In the genomic region with DNA sequence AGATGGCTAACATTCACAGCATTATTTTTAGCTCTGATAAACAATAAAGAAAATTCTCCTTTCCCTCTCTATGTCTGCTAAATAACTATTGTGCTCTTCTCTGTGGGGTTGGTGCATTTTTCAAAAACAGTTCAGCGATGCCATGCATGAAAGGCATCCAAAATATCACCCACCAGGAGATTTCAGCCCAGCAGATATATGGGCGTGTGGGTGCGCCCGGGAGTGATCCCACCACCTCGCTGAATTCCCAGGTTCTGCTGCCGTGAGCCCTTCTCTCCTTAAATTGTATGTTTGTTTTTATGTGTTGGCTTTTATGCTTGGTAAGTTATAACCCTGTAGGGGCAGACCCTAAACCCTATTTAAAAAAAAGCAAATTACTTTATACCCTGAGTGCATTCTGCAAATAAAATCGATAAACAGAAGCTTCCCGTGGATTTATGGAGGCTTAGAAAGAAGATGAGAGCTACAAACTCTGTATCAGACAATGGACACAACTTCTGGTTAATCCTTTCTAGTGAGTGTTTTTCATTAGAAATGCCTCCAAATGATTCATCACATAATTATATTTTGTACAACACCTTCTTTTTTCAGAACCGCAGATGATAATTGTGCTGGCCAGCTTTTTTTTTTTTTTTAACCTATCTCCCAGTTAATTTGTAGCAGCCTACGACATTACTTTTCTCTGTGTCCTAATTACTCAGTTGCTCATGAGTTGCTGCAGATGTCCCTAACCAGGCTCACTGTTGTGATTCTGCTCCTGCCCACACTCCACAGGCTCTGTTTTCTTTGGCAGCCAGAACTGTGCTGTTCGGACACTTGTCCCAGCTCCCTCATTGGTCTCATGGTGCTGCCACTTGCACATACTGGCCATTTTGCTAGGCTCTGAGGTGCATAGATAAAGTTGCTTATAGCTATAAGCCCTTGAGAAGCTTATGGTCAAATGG, we compare ENCODE assay signal across 28 cellular contexts. TPM values are rescaled to one million over a fixed set of nuclear protein-coding genes. Genes with fewer than 3 reads are reported as not detected.
DNase-seq lines count a peak whose midpoint lies in the region; ATAC-seq and TF ChIP-seq lines count a peak whose summit lies in the region.
"Had no signal": no experiment of that assay in that cellular context is flagged by ENCODE, and none has a peak within 500 bp of the region (broad histone marks: within the 10 kb centered on the region; RNA-seq: fewer than 3 reads in every experiment).

No MANE protein-coding gene starts in this region.

- H3K27ac Mint-ChIP-seq in Caco-2 (ENCODE audit: unreplicated experiment) (peak overlapping the region; percentile 80), HFFc6 (no peak overlapping the region), progenitor cell of endocrine pancreas (peak overlapping the region; percentile 78)
- H3K27ac Mint-ChIP-seq: dendritic cell treated with granulocyte-macrophage colony-stimulating factor and Interleukin-4, amounts not matched to agents 40 ng/mL and 50 ng/mL, for 4 days; H9 had no signal

- CTCF ChIA-PET in Caco-2 (lab: Charles Lee) = no interaction called here

- H3K36me3 Mint-ChIP-seq in Caco-2 (ENCODE audit: insufficient read depth, unreplicated experiment) (no peaks in the 10 kb centered on the region), HFFc6 (ENCODE audit: low read depth) (no peaks in the 10 kb centered on the region), progenitor cell of endocrine pancreas (ENCODE audit: insufficient read depth) (no peaks in the 10 kb centered on the region)
- H3K36me3 Mint-ChIP-seq: naive thymus-derived CD8-positive, alpha-beta T cell had no signal

- H3K9me3 ChIP-seq in Caco-2 = no peaks in the 10 kb centered on the region; the same call in none of the 2 replicates

- H3K4me3 Mint-ChIP-seq in Caco-2 (ENCODE audit: unreplicated experiment) = no peak overlapping the region
- H3K4me3 Mint-ChIP-seq in HFFc6 = peak overlapping the region; percentile 4
- H3K4me3 Mint-ChIP-seq in progenitor cell of endocrine pancreas (ENCODE audit: low read depth) = no peak overlapping the region
- H3K4me3 Mint-ChIP-seq: activated T-cell treated with anti-CD3 and anti-CD28 coated beads, Interleukin-2, amount 50 U/mL, for 4 hours; dendritic cell treated with granulocyte-macrophage colony-stimulating factor and Interleukin-4, amounts not matched to agents 40 ng/mL and 50 ng/mL, for 4 days; H9; naive thymus-derived CD8-positive, alpha-beta T cell had no signal

- ATAC-seq in GM21390 (IDR thresholded peaks at IDR 0.05; ENCODE audit: unreplicated experiment) (no peak), GM21526 (IDR thresholded peaks at IDR 0.05; ENCODE audit: low FRiP score, unreplicated experiment) (no peak)
- ATAC-seq: activated T-cell treated with anti-CD3 and anti-CD28 coated beads, Interleukin-2, amount 50 U/mL, for 4 hours; left cardiac atrium; naive thymus-derived CD8-positive, alpha-beta T cell had no signal

- H3K4me1 ChIP-seq in Caco-2 = peaks cover 26% of the 10 kb centered on the region
- H3K4me1 ChIP-seq: parathyroid adenoma had no signal

- no peak overlapping the region for H3K4me3 ChIP-seq in Caco-2 (ENCODE audit: low read depth, low read length)
- H3K4me3 ChIP-seq: cardiac muscle cell, PC-9 had no signal

- no peaks in the 10 kb centered on the region for H3K27me3 ChIP-seq in Caco-2 (replicated peaks; ENCODE audit: control insufficient read depth, insufficient read depth, low read length)
- H3K27me3 ChIP-seq: cardiac muscle cell had no signal

- H3K27me3 Mint-ChIP-seq in Caco-2 (ENCODE audit: insufficient read depth, unreplicated experiment) (no peaks in the 10 kb centered on the region), HFFc6 (ENCODE audit: insufficient read depth) (no peaks in the 10 kb centered on the region; the same call in 1 of the 2 replicates), progenitor cell of endocrine pancreas (no peaks in the 10 kb centered on the region)
- H3K27me3 Mint-ChIP-seq: dendritic cell treated with granulocyte-macrophage colony-stimulating factor and Interleukin-4, amounts not matched to agents 40 ng/mL and 50 ng/mL, for 4 days; naive thymus-derived CD8-positive, alpha-beta T cell had no signal

- TF ChIP-seq CTCF in Caco-2 (IDR thresholded peaks at IDR 0.05; ENCODE audit: insufficient read depth in 1 of 2, low read depth in 1 of 2, low read length in 1 of 2, severe bottlenecking in 1 of 2, unreplicated experiment in 1 of 2) = no peak
- no peak for TF ChIP-seq CTCF in HFFc6 (IDR thresholded peaks at IDR 0.05)
- TF ChIP-seq CTCF in progenitor cell of endocrine pancreas (IDR thresholded peaks at IDR 0.05; ENCODE audit: unreplicated experiment) = no peak

- no TSS peak for BruUV-seq in Caco-2 (replicated peaks; lab: Mats Ljungman, UMichigan)

- DNase-seq in Caco-2 (no peak), HFFc6 (no peak), astrocyte of the hippocampus (ENCODE audit: low read depth, low spot score) (peak; percentile 25), progenitor cell of endocrine pancreas (ENCODE audit: low spot score, unreplicated experiment) (no peak), SKM-1 (lab: John Stamatoyannopoulos, UW; ENCODE audit: unreplicated experiment) (no peak)
- DNase-seq: activated CD4-positive, alpha-beta T cell treated with anti-CD3 and anti-CD28 coated beads for 4 hours; activated naive CD4-positive, alpha-beta T cell treated with Interleukin-2 at 50 U/mL for 16 hours; activated T-cell treated with anti-CD3 and anti-CD28 coated beads, Interleukin-2, amount 50 U/mL, for 4 hours; DND-41; glutamatergic neuron; H9; left cardiac atrium; mesendoderm; naive thymus-derived CD8-positive, alpha-beta T cell; NCI-H1048; NCI-H2029 treated with DMSO at 0.1 percent for 48 hours; NCI-H345; PC-9; SIG-M5; substantia nigra; T-helper 1 cell had no signal

- peaks cover 13% of the 10 kb centered on the region for H3K9me3 Mint-ChIP-seq in Caco-2 (ENCODE audit: unreplicated experiment)
- no peaks in the 10 kb centered on the region for H3K9me3 Mint-ChIP-seq in HFFc6
- no peaks in the 10 kb centered on the region for H3K9me3 Mint-ChIP-seq in progenitor cell of endocrine pancreas (ENCODE audit: low read depth)
- H3K9me3 Mint-ChIP-seq: activated T-cell treated with anti-CD3 and anti-CD28 coated beads, Interleukin-2, amount 50 U/mL, for 4 hours; dendritic cell treated with granulocyte-macrophage colony-stimulating factor and Interleukin-4, amounts not matched to agents 40 ng/mL and 50 ng/mL, for 4 days; H9; naive thymus-derived CD8-positive, alpha-beta T cell had no signal

- POLR2A ChIA-PET in Caco-2 (lab: Charles Lee) = no interaction called here

- H3K4me1 Mint-ChIP-seq in Caco-2 (ENCODE audit: low read depth, unreplicated experiment) (peaks cover 23% of the 10 kb centered on the region), HFFc6 (ENCODE audit: low read depth) (peaks cover 25% of the 10 kb centered on the region), progenitor cell of endocrine pancreas (ENCODE audit: low read depth) (peaks cover 8% of the 10 kb centered on the region)
- H3K4me1 Mint-ChIP-seq: H9 had no signal

- H3K36me3 ChIP-seq in Caco-2 (ENCODE audit: control insufficient read depth, insufficient read depth, low read length) = peaks cover 2% of the 10 kb centered on the region; the same call in 1 of the 2 replicates
- H3K36me3 ChIP-seq: cardiac muscle cell had no signal

- intact Hi-C loops in Caco-2 (cut with micrococcal nuclease; ENCODE audit: unreplicated experiment) = no loop called here

RNA-seq across cellular contexts. Expression of a gene that starts 55.3 kb away (rescaled TPM):
- total RNA-seq in Caco-2 (2022) = not detected in 2 replicates
- total RNA-seq in HFFc6 (2021; fragmentation: NEBNext Ultra II Directional; extraction: Animal tissue kit (Norgen Biotek cat#: 25700)) = not detected
- total RNA-seq in progenitor cell of endocrine pancreas = not detected in 2 replicates
- total RNA-seq: activated CD8-positive, alpha-beta memory T cell treated with anti-CD3 and anti-CD28 coated beads for 36 hours; activated T-cell treated with anti-CD3 and anti-CD28 coated beads, Interleukin-2, amount 50 U/mL, for 4 hours; cardiac muscle cell; H9; left cardiac atrium; naive thymus-derived CD8-positive, alpha-beta T cell; PC-9; urinary bladder had no signal
